In the genomic region with DNA sequence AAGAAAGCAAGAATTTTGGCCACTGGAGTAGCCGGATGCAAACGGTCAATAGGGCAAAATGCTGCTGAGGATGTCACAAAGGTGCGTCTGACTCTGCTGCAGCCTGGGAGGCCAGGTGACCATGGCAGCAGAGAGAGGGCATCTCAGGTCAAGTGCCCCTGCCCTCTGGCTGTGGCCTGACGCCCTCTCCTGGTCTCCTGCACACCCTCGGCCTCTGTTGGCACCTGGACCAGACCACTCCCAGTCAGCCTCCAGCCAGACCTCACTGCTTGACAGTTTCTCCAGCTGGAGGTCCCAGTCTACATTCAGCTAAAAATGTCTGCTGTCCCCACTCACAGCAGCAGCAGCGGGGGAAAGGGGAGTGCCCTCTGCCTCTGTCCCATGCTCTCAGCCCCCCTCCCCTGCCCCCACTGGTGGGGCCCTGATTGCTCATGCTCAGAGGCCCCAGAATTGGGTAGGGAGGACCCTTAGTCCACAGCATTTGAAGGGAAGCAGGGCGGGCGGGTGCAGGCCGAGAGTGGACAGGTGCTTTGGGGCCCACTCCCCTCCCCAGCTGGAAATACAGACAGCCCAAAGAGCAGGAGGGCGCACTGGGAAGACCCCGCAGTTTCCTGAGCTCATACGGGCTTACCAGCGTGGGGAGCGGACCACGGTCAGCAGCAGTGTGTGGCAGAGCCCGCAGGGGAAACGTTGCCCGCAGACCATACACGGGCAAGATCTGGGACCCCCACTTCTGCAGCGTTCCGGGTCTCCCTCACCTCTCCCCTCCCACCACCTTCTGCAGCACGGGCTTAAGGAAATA, we compare ENCODE assay signal across 11 cellular contexts. TPM values are rescaled to one million over a fixed set of nuclear protein-coding genes. Genes with fewer than 3 reads are reported as not detected.
A peak's percentile ranks its signal among the peaks of the same experiment; 100 is the strongest.
DNase-seq lines count a peak whose midpoint lies in the region; ATAC-seq, FAIRE-seq and TF ChIP-seq lines count a peak whose summit lies in the region.
"Had no signal": no experiment of that assay in that cellular context is flagged by ENCODE, and none has a peak within 500 bp of the region (broad histone marks: within the 10 kb centered on the region; RNA-seq: fewer than 3 reads in every experiment).

No MANE protein-coding gene starts in this region.

- H2AFZ ChIP-seq in Karpas-422 (ENCODE audit: low read length) (no peak overlapping the region), H1 (ENCODE audit: low read length) (no peak overlapping the region), neuronal stem cell (ENCODE audit: low read length) (peak overlapping the region; percentile 100)

- peak overlapping the region; percentile 36 for H3K18ac ChIP-seq in H1 (ENCODE audit: extremely low read depth, low read length)
- H3K18ac ChIP-seq in neuronal stem cell (ENCODE audit: low read length): peak overlapping the region; percentile 99

- H2BK12ac ChIP-seq in H1 (ENCODE audit: low read depth, low read length) (no peak overlapping the region), neuronal stem cell (ENCODE audit: low read length) (peak overlapping the region; percentile 73)

- no peak overlapping the region for H3K4me3 ChIP-seq in Karpas-422 (ENCODE audit: low read length)
- H3K4me3 ChIP-seq in H1 (ENCODE audit: extremely low read depth in 1 of 4, insufficient read depth in 2 of 4, low read depth in 3 of 4, low read length in 4 of 4): peak overlapping the region; percentile 48 to 74 (median 58); a peak in 7 of 8 replicates
- peak overlapping the region; percentile 82 to 97 for H3K4me3 ChIP-seq in neuronal stem cell (ENCODE audit: low read length in 2 of 2)
- H3K4me3 ChIP-seq: mucosa of descending colon had no signal

- TF ChIP-seq POLR2A in H1 (IDR thresholded peaks at IDR 0.05; ENCODE audit: control extremely low read depth in 1 of 2, low read depth in 2 of 2, low read length in 2 of 2): no peak

- TF ChIP-seq EP300 in H1 (IDR thresholded peaks at IDR 0.05; ENCODE audit: borderline replicate concordance in 1 of 2, low read depth in 2 of 2, low read length in 2 of 2): no peak

- CTCF ChIA-PET in H1 (lab: Charles Lee; ENCODE audit: partially characterized antibody): interaction anchor here (0.6 to 1.3 kb wide), 10 partner anchors 12 to 320 kb away, joined by 3 to 7 read pairs (median 4); a partner anchor contains a TSS

- DNase-seq in NCI-H748 (lab: John Stamatoyannopoulos, UW; ENCODE audit: unreplicated experiment) (peak; percentile 35), NCI-H748 treated with DMSO at 0.1 percent for 48 hours (lab: John Stamatoyannopoulos, UW) (no peak), Karpas-422 (no peak), H1 (ENCODE audit: low read depth in 1 of 2, low spot score in 2 of 2) (peak in 1 of 2 experiments; percentile 63), neuronal stem cell (ENCODE audit: low spot score) (no peak), GOT3 (lab: John Stamatoyannopoulos, UW) (no peak), LoVo (ENCODE audit: low spot score) (no peak)
- DNase-seq: SIG-M5 had no signal

- H3K36me3 ChIP-seq in Karpas-422 (ENCODE audit: insufficient read depth, low read length) (no peaks in the 10 kb centered on the region), H1 (ENCODE audit: control insufficient read depth in 2 of 4, insufficient read depth in 4 of 4, low read length in 3 of 4) (no peaks in the 10 kb centered on the region), neuronal stem cell (replicated peaks in 1 of 2; ENCODE audit: control insufficient read depth in 2 of 2, insufficient read depth in 2 of 2, low read length in 2 of 2) (peaks cover 0 to 12% of the 10 kb centered on the region in 2 donors)

- FAIRE-seq in H1 (lab: Jason Lieb, UNC): no peak
- FAIRE-seq: endothelial cell of umbilical vein had no signal

- peak overlapping the region; percentile 62 for H4K5ac ChIP-seq in H1 (ENCODE audit: insufficient read length, low read depth, low read length)

- H2AK5ac ChIP-seq in H1 (ENCODE audit: low read depth, low read length) (no peak overlapping the region), neuronal stem cell (ENCODE audit: low read depth, low read length) (peak overlapping the region; percentile 75)

- H3K4me2 ChIP-seq in Karpas-422 (ENCODE audit: low read depth, low read length, poor library complexity, severe bottlenecking) (peak overlapping the region; percentile 65), H1 (ENCODE audit: insufficient read depth in 1 of 2, low read depth in 2 of 2, low read length in 2 of 2) (peak overlapping the region; percentile 88 to 94), neuronal stem cell (ENCODE audit: insufficient read depth, low read length, poor library complexity, severe bottlenecking) (peak overlapping the region; percentile 98)

- H3K79me1 ChIP-seq in H1 (ENCODE audit: low read depth, low read length) (peaks cover 15% of the 10 kb centered on the region), neuronal stem cell (ENCODE audit: low read depth, low read length) (peaks cover 16% of the 10 kb centered on the region)

- peak in 2 of 3 experiments; percentile 61 to 71; a peak in 3 of 4 replicates for TF ChIP-seq CTCF in H1 (IDR thresholded peaks at IDR 0.05; ENCODE audit: control extremely low read depth in 1 of 3, insufficient read depth in 1 of 3, low read depth in 1 of 3, low read length in 3 of 3)

- no peak overlapping the region for H2BK20ac ChIP-seq in H1 (ENCODE audit: low read length)

- H3K79me2 ChIP-seq in Karpas-422 (ENCODE audit: low read length) (no peaks in the 10 kb centered on the region), H1 (ENCODE audit: control insufficient read depth in 1 of 2, insufficient read depth in 2 of 2, low read length in 2 of 2) (peaks cover 0 to 20% of the 10 kb centered on the region in 2 experiments; a peak in 2 of 4 replicates)

- H3K9me2 ChIP-seq in Karpas-422 (replicated peaks; ENCODE audit: insufficient read depth, low read length): no peaks in the 10 kb centered on the region

- WGBS in H1 (ENCODE audit: extremely low coverage in 1 of 2, insufficient coverage in 1 of 2, insufficient read length in 1 of 2, insufficient replicate concordance in 2 of 2, low coverage in 1 of 2, low lambda C conversion rate in 2 of 2, missing lambda C conversion rate in 1 of 2), 2 experiments: 42% methylated on average over 17 of the region's 22 CpGs; no CpG with 5 or more reads in 1 of the 2 experiments
- no CpG with 5 or more reads among the region's 22 CpGs for WGBS in neuronal stem cell (ENCODE audit: extremely low coverage in 2 of 2, insufficient read length in 2 of 2, insufficient replicate concordance in 1 of 2), 2 donors

- H3K9me3 ChIP-seq in Karpas-422 (ENCODE audit: low read length) (no peaks in the 10 kb centered on the region), H1 (ENCODE audit: insufficient read depth in 2 of 2, low read depth in 1 of 2, low read length in 1 of 2) (no peaks in the 10 kb centered on the region), neuronal stem cell (replicated peaks in 1 of 2; ENCODE audit: control insufficient read depth in 2 of 2, insufficient read depth in 1 of 2, low read depth in 1 of 2, low read length in 2 of 2) (peaks cover 2% of the 10 kb centered on the region in 2 donors)
- H3K9me3 ChIP-seq: mucosa of descending colon had no signal

- H4K20me1 ChIP-seq in Karpas-422 (ENCODE audit: insufficient read depth, low read depth, low read length) (no peaks in the 10 kb centered on the region), H1 (replicated peaks in 1 of 2; ENCODE audit: control insufficient read depth in 1 of 2, insufficient read depth in 2 of 2, low read length in 2 of 2) (peaks cover 9 to 13% of the 10 kb centered on the region in 2 experiments)

- no peak overlapping the region for H3K9ac ChIP-seq in Karpas-422 (ENCODE audit: low read length)
- H3K9ac ChIP-seq in H1 (replicated peaks in 1 of 4; ENCODE audit: extremely low read depth in 1 of 4, low read depth in 3 of 4, low read length in 3 of 4): no peak overlapping the region; a peak in 2 of 7 replicates
- H3K9ac ChIP-seq in neuronal stem cell (ENCODE audit: low read depth, low read length, poor library complexity): peak overlapping the region; percentile 60

- POLR2A ChIA-PET in H1 (lab: Charles Lee; ENCODE audit: partially characterized antibody): interaction anchor here (2.4 kb wide), 1 partner anchor 37 kb away, joined by 13 read pairs; no protein-coding TSS in a partner anchor

- H4K8ac ChIP-seq in H1 (ENCODE audit: extremely low read depth, insufficient read depth, low read length) (peak overlapping the region; percentile 18; the same call in 1 of the 2 replicates), neuronal stem cell (ENCODE audit: low read depth, low read length) (no peak overlapping the region)

- H3K4me1 ChIP-seq in Karpas-422 (ENCODE audit: low read length): peaks cover 6% of the 10 kb centered on the region
- peaks cover 0 to 19% (median 8%) of the 10 kb centered on the region in 4 experiments; a peak in 6 of 7 replicates for H3K4me1 ChIP-seq in H1 (replicated peaks in 1 of 4; ENCODE audit: control insufficient read depth in 3 of 4, insufficient read depth in 4 of 4, low read length in 3 of 4)
- H3K4me1 ChIP-seq in neuronal stem cell (ENCODE audit: control insufficient read depth in 2 of 2, insufficient read depth in 1 of 2, low read depth in 1 of 2, low read length in 2 of 2): peaks cover 15 to 19% of the 10 kb centered on the region in 2 donors

- H2BK15ac ChIP-seq in H1 (ENCODE audit: low read length): no peak overlapping the region
- H2BK15ac ChIP-seq in neuronal stem cell (ENCODE audit: low read length): peak overlapping the region; percentile 81

- no peak overlapping the region for H3K27ac ChIP-seq in Karpas-422 (ENCODE audit: low read length)
- no peak overlapping the region for H3K27ac ChIP-seq in H1 (ENCODE audit: low read depth, low read length)
- no peak overlapping the region for H3K27ac ChIP-seq in neuronal stem cell (replicated peaks; ENCODE audit: low read length)

- H3K23ac ChIP-seq in H1 (ENCODE audit: insufficient read length) (no peak overlapping the region), neuronal stem cell (ENCODE audit: low read depth, low read length, poor library complexity) (peak overlapping the region; percentile 97)

- H3K27me3 ChIP-seq in Karpas-422 (ENCODE audit: low read length) (no peaks in the 10 kb centered on the region), H1 (replicated peaks in 1 of 4; ENCODE audit: control insufficient read depth in 3 of 4, extremely low read depth in 1 of 4, insufficient read depth in 3 of 4, low read length in 3 of 4) (peaks cover 0 to 12% (median 7%) of the 10 kb centered on the region in 4 experiments; a peak in 4 of 7 replicates), neuronal stem cell (ENCODE audit: control insufficient read depth in 3 of 3, insufficient read depth in 3 of 3, low read depth in 1 of 3, low read length in 3 of 3) (peaks cover 0 to 23% (median 0%) of the 10 kb centered on the region in 3 experiments)

- H3K4ac ChIP-seq in H1 (replicated peaks; ENCODE audit: insufficient read length, low read depth, low read length): no peak overlapping the region
- H3K4ac ChIP-seq in neuronal stem cell (ENCODE audit: low read length): no peak overlapping the region

- no peak overlapping the region for H2BK120ac ChIP-seq in H1 (replicated peaks; ENCODE audit: low read depth, low read length)
- H2BK120ac ChIP-seq in neuronal stem cell (ENCODE audit: low read depth, low read length): no peak overlapping the region

- H2BK5ac ChIP-seq in H1 (ENCODE audit: low read depth, low read length): no peak overlapping the region
- H2BK5ac ChIP-seq in neuronal stem cell (ENCODE audit: low read length): peak overlapping the region; percentile 5

- peak; percentile 72 to 74 for TF ChIP-seq RAD21 in H1 (IDR thresholded peaks at IDR 0.05 in 1 of 2, conservative IDR thresholded peaks at IDR 0.05 in 1 of 2; ENCODE audit: low read depth in 2 of 2, low read length in 2 of 2)

- ATAC-seq in GM18909 (IDR thresholded peaks at IDR 0.05; ENCODE audit: poor library complexity, unreplicated experiment): no peak

- H3K23me2 ChIP-seq in H1 (ENCODE audit: low read depth, low read length): peaks cover 18% of the 10 kb centered on the region; the same call in 1 of the 2 replicates

- H4K91ac ChIP-seq in H1 (replicated peaks; ENCODE audit: insufficient read length, low read length) (no peak overlapping the region), neuronal stem cell (ENCODE audit: low read depth, low read length, poor library complexity) (no peak overlapping the region)

- no peak overlapping the region for H3K56ac ChIP-seq in H1 (replicated peaks; ENCODE audit: insufficient read length, low read depth, low read length)

- H3K14ac ChIP-seq in H1 (ENCODE audit: insufficient read length) (no peak overlapping the region), neuronal stem cell (ENCODE audit: low read length) (peak overlapping the region; percentile 89)

RNA-seq across cellular contexts. Expression of a gene that starts 1.6 kb away (rescaled TPM):
- total RNA-seq in Karpas-422 (2014; rRNA removed; shearing (Covaris generic); ENCODE audit: low replicate concordance): not detected in 2 replicates
- total RNA-seq in H1 (2021; fragmentation: NEBNext Ultra II Directional; extraction: Animal tissue kit (Norgen Biotek cat#: 25700)): 26.2 and 27.1 TPM in 2 replicates
- polyA plus RNA-seq in H1 (2011; rRNA removed): 17.3 and 23.9 TPM in 2 replicates
- polyA plus RNA-seq in H1 (2011; cell fraction: cytosol; rRNA removed): 18.7 TPM
- polyA plus RNA-seq in H1 (2011; cell fraction: nucleus; rRNA removed): 79.9 TPM
- polyA plus RNA-seq in H1 (2012, experiment 1 of 2): 19.0 to 31.0 TPM (median 27.3 TPM) in 4 replicates
- polyA plus RNA-seq in H1 (2012, experiment 2 of 2): 18.0 TPM
- 27.0 TPM for polyA plus RNA-seq in H1 (2013, experiment 1 of 2)
- polyA plus RNA-seq in H1 (2013, experiment 2 of 2): 24.6 TPM
- 6.4 and 6.5 TPM in 2 replicates for polyA minus RNA-seq in H1 (2011; rRNA and poly(A)+ RNA removed)
- polyA minus RNA-seq in H1 (2011; cell fraction: cytosol; rRNA and poly(A)+ RNA removed): 10.0 TPM
- polyA minus RNA-seq in H1 (2011; cell fraction: nucleus; rRNA and poly(A)+ RNA removed): 18.1 TPM
- 24.4 TPM for polyA plus RNA-seq in neuronal stem cell (2013, experiment 1 of 2)
- polyA plus RNA-seq in neuronal stem cell (2013, experiment 2 of 2): 23.0 TPM

Comparison
In these comparisons a context has a peak if more than half of its experiments do, and no peak if none do; other contexts are left out.
1. RNA of a gene that starts 1.6 kb away (total RNA-seq): 26.2 to 27.1 TPM in H1; not detected in Karpas-422; every median in the first group is over 10 times any median in the second.
2. Peak in every context shown above with its lines, with median percentiles within 50 percentile points of each other: H3K4me2 ChIP-seq.